ENCODE assay signal across 10 cellular contexts in the genomic region with DNA sequence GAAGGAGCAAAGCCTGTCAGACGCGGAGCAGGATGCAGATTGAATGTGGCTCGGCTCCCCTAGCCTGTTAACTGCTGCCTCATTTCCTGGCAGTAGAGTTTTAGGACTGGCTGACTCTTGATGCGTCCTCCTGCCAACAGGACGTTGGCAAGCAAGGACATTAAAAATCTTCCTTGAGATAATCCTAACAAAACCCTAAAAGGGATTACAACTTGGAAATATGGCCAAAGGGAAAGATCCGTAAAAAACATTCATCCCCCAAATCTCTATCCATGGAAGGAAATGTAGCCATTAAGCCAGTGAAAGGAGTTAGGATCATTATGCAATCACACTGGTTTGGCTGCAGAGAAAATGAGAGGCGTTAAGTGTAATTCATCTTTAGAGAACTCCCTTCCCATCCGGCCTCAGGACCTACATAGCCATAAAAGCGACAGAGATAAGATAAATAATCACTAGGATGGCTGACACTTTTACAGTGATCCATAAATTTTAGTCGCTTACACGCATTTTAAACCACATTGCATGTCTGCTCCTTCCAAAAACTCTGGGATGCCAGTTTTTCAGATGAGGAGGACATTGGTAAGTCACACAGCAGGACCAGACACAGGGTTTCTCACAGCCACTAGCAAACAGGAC. TPM values are rescaled to one million over a fixed set of nuclear protein-coding genes. Genes with fewer than 3 reads are reported as not detected.
DNase-seq lines count a peak whose midpoint lies in the region; ATAC-seq and TF ChIP-seq lines count a peak whose summit lies in the region.
"Had no signal": no experiment of that assay in that cellular context is flagged by ENCODE, and none has a peak within 500 bp of the region (broad histone marks: within the 10 kb centered on the region; RNA-seq: fewer than 3 reads in every experiment).

No MANE protein-coding gene starts in this region.

- no peak overlapping the region for H3K4me3 ChIP-seq in right atrium auricular region
- no peak overlapping the region for H3K4me3 ChIP-seq in uterus
- H3K4me3 ChIP-seq: BLaER1, tibial nerve had no signal

- H3K27ac ChIP-seq in right atrium auricular region, result no peak overlapping the region
- no peak overlapping the region for H3K27ac ChIP-seq in uterus
- H3K27ac ChIP-seq: BLaER1, tibial nerve had no signal

- DNase-seq in right atrium auricular region (ENCODE audit: low spot score) (peak; percentile 58), Right ventricle myocardium inferior (ENCODE audit: missing footprints) (no peak), SHP77 treated with DMSO at 0.1 percent for 48 hours (lab: John Stamatoyannopoulos, UW) (peak; percentile 13), hepatic stellate cell (ENCODE audit: low spot score) (peak; percentile 20), uterus (peak; percentile 36 to 46), Ammon's horn (ENCODE audit: low spot score) (no peak), kidney glomerular epithelial cell (lab: John Stamatoyannopoulos, UW) (no peak)

- H3K9me3 ChIP-seq in right atrium auricular region (no peaks in the 10 kb centered on the region), uterus (no peaks in the 10 kb centered on the region)

- H3K27me3 ChIP-seq in right atrium auricular region (no peaks in the 10 kb centered on the region), uterus (peaks cover 0 to 5% of the 10 kb centered on the region in 2 donors)
- H3K27me3 ChIP-seq: BLaER1, tibial nerve had no signal

- H3K36me3 ChIP-seq in right atrium auricular region, result no peaks in the 10 kb centered on the region
- no peaks in the 10 kb centered on the region for H3K36me3 ChIP-seq in uterus
- H3K36me3 ChIP-seq: BLaER1, tibial nerve had no signal

- TF ChIP-seq CTCF in right atrium auricular region (IDR thresholded peaks at IDR 0.05), result no peak
- TF ChIP-seq CTCF in uterus (IDR thresholded peaks at IDR 0.05), result no peak

- intact Hi-C loops in Right ventricle myocardium inferior (cut with DNase I), result no loop called here
- intact Hi-C loops in uterus (cut with DNase I; ENCODE audit: low total_unique reads), result no loop called here

- ATAC-seq in Right ventricle myocardium inferior (no peak), GM18498 (IDR thresholded peaks at IDR 0.05; ENCODE audit: unreplicated experiment) (no peak)

- H3K4me1 ChIP-seq in right atrium auricular region (no peaks in the 10 kb centered on the region), uterus (peaks cover 0 to 5% of the 10 kb centered on the region in 2 donors)
- H3K4me1 ChIP-seq: BLaER1 had no signal

- TF ChIP-seq POLR2A in uterus (IDR thresholded peaks at IDR 0.05), result no peak

RNA-seq across cellular contexts. Expression of a gene that starts 44.5 kb away (rescaled TPM):
- total RNA-seq in right atrium auricular region (under 1 TPM in 1 of 2 donors, not detected in 1; 0.28 TPM), Right ventricle myocardium inferior (0.22 TPM), uterus (1 to 10 TPM in 1 of 4 donors, not detected in 3; 1.2 TPM)

Comparison
In these comparisons a context has a peak if more than half of its experiments do, and no peak if none do; other contexts are left out.
1. DNase-seq: peak in right atrium auricular region (single experiment), SHP77 treated with DMSO at 0.1 percent for 48 hours (single experiment), hepatic stellate cell (single experiment) and uterus (2 of 2); none in Right ventricle myocardium inferior (single experiment), Ammon's horn (single experiment) and kidney glomerular epithelial cell (single experiment).